In genomic region chr12:128644664-128645296, GRCh38 we compare ENCODE assay signal across 9 cellular contexts.
A peak's percentile ranks its signal among the peaks of the same experiment; 100 is the strongest.
DNase-seq lines count a peak whose midpoint lies in the region; ATAC-seq and TF ChIP-seq lines count a peak whose summit lies in the region.
"Had no signal": no experiment of that assay in that cellular context is flagged by ENCODE, and none has a peak within 500 bp of the region (broad histone marks: within the 10 kb centered on the region; RNA-seq: fewer than 3 reads in every experiment).

No MANE protein-coding gene starts in this region.

- H3K9me3 Mint-ChIP-seq in activated CD4-positive, alpha-beta T cell treated with anti-CD3 and anti-CD28 coated beads for 36 hours (ENCODE audit: low read depth), result peaks cover 13% of the 10 kb centered on the region

- DNase-seq in activated CD4-positive, alpha-beta T cell treated with anti-CD3 and anti-CD28 coated beads for 36 hours, result peak; percentile 62
- DNase-seq in activated CD4-positive, alpha-beta T cell treated with anti-CD3 and anti-CD28 coated beads for 4 hours, result no peak
- DNase-seq in LNCaP clone FGC (ENCODE audit: low read depth) (peak; percentile 1), left lobe of liver (ENCODE audit: low spot score) (peak; percentile 46), putamen (ENCODE audit: low spot score) (no peak)
- peak; percentile 19 for DNase-seq in activated T-cell treated with anti-CD3 and anti-CD28 coated beads, Interleukin-2, amount 50 U/mL, for 1 hour

- no peak for ATAC-seq in activated CD4-positive, alpha-beta T cell treated with anti-CD3 and anti-CD28 coated beads for 36 hours
- ATAC-seq in left lobe of liver (peak; percentile 81), HG03135 (IDR thresholded peaks at IDR 0.05; ENCODE audit: unreplicated experiment) (no peak), GM19035 (IDR thresholded peaks at IDR 0.05; ENCODE audit: unreplicated experiment) (no peak)

- H3K4me3 ChIP-seq in LNCaP clone FGC (ENCODE audit: low read depth, low read length), result no peak overlapping the region

- no peaks in the 10 kb centered on the region for H3K36me3 Mint-ChIP-seq in activated CD4-positive, alpha-beta T cell treated with anti-CD3 and anti-CD28 coated beads for 36 hours (ENCODE audit: low read depth)

- POLR2A ChIA-PET in activated CD4-positive, alpha-beta T cell treated with anti-CD3 and anti-CD28 coated beads for 36 hours (lab: Charles Lee), result no interaction called here

- CTCF ChIA-PET in activated CD4-positive, alpha-beta T cell treated with anti-CD3 and anti-CD28 coated beads for 36 hours (lab: Charles Lee), result interaction anchor here (0.7 kb wide), 1 partner anchor 230 kb away, joined by 3 read pairs; no protein-coding TSS in a partner anchor

- H3K4me1 Mint-ChIP-seq in activated CD4-positive, alpha-beta T cell treated with anti-CD3 and anti-CD28 coated beads for 36 hours, result no peaks in the 10 kb centered on the region

- H3K27ac Mint-ChIP-seq in activated CD4-positive, alpha-beta T cell treated with anti-CD3 and anti-CD28 coated beads for 36 hours, result no peak overlapping the region
- H3K27ac Mint-ChIP-seq: natural killer cell treated with Interleukin-12 subunit alpha and Interleukin-12 subunit beta and Interleukin-15 and Interleukin-18, amount 100 ng/mL, for 72 hours had no signal

- peaks cover 2% of the 10 kb centered on the region for H3K27me3 Mint-ChIP-seq in activated CD4-positive, alpha-beta T cell treated with anti-CD3 and anti-CD28 coated beads for 36 hours
- H3K27me3 Mint-ChIP-seq: natural killer cell treated with Interleukin-12 subunit alpha and Interleukin-12 subunit beta and Interleukin-15 and Interleukin-18, amount 100 ng/mL, for 72 hours had no signal

- intact Hi-C loops in activated CD4-positive, alpha-beta T cell treated with anti-CD3 and anti-CD28 coated beads for 36 hours (cut with DNase I, micrococcal nuclease), result loop anchor here in 1 of 2 experiments (1.0 to 5.0 kb wide), 2 partner anchors 1270 to 1368 kb away; no protein-coding TSS in a partner anchor

- H3K4me3 Mint-ChIP-seq in activated CD4-positive, alpha-beta T cell treated with anti-CD3 and anti-CD28 coated beads for 36 hours, result no peak overlapping the region
- H3K4me3 Mint-ChIP-seq: natural killer cell treated with Interleukin-12 subunit alpha and Interleukin-12 subunit beta and Interleukin-15 and Interleukin-18, amount 100 ng/mL, for 72 hours had no signal

- peak; percentile 68 for TF ChIP-seq CTCF in LNCaP clone FGC (IDR thresholded peaks at IDR 0.05; ENCODE audit: control insufficient read depth, extremely low read depth, insufficient read depth)

Comparison
In these comparisons a context has a peak if more than half of its experiments do, and no peak if none do; other contexts are left out.
1. DNase-seq: peak in activated CD4-positive, alpha-beta T cell treated with anti-CD3 and anti-CD28 coated beads for 36 hours (single experiment), LNCaP clone FGC (single experiment), activated T-cell treated with anti-CD3 and anti-CD28 coated beads, Interleukin-2, amount 50 U/mL, for 1 hour (single experiment) and left lobe of liver (single experiment); none in activated CD4-positive, alpha-beta T cell treated with anti-CD3 and anti-CD28 coated beads for 4 hours (0 of 2) and putamen (single experiment).